Comparison of ENCODE assay signal across 7 cellular contexts in genomic region chr4:42151568-42152506, GRCh38. TPM values are rescaled to one million over a fixed set of nuclear protein-coding genes. Genes with fewer than 3 reads are reported as not detected.
DNase-seq lines count a peak whose midpoint lies in the region; ATAC-seq and TF ChIP-seq lines count a peak whose summit lies in the region.

No MANE protein-coding gene starts in this region.

- ATAC-seq in GM21717 (IDR thresholded peaks at IDR 0.05; ENCODE audit: unreplicated experiment): peak; percentile 66

- H3K4me1 ChIP-seq in left ventricle myocardium inferior: peaks cover 24% of the 10 kb centered on the region

- intact Hi-C loops in left ventricle myocardium inferior (cut with micrococcal nuclease): no loop called here

- peaks cover 98% of the 10 kb centered on the region for H3K27me3 ChIP-seq in left ventricle myocardium inferior (ENCODE audit: low read depth)

- TF ChIP-seq POLR2A in GM15510 (IDR thresholded peaks at IDR 0.05; ENCODE audit: borderline replicate concordance, extremely low read depth, insufficient read length): peak; percentile 3

- H3K27ac ChIP-seq in left ventricle myocardium inferior (replicated peaks) (no peak overlapping the region), skin epidermis (peak overlapping the region in 1 of 21 experiments; percentile 0)

- no peaks in the 10 kb centered on the region for H3K36me3 ChIP-seq in left ventricle myocardium inferior

- H3K9me3 ChIP-seq in left ventricle myocardium inferior (replicated peaks): no peaks in the 10 kb centered on the region

- H3K4me3 ChIP-seq in left ventricle myocardium inferior (peak overlapping the region; percentile 66), skin epidermis (peak overlapping the region; percentile 17 to 41 (median 29))

- DNase-seq in Kasumi-1 (lab: John Stamatoyannopoulos, UW): peak; percentile 90 to 93
- DNase-seq in activated CD4-positive, alpha-beta T cell treated with anti-CD3 and anti-CD28 coated beads, Interleukin-2, amount 50 U/mL, for 48 hours: peak; percentile 17 to 25
- no peak for DNase-seq in left ventricle myocardium inferior
- DNase-seq in stimulated activated naive CD4-positive, alpha-beta T cell treated with Interleukin-2 at 50 U/mL for 16 hours (lab: John Stamatoyannopoulos, UW): no peak

- no peak for TF ChIP-seq CTCF in left ventricle myocardium inferior (IDR thresholded peaks at IDR 0.05; ENCODE audit: borderline replicate concordance)

RNA-seq across cellular contexts. Expression of gene BEND4, which starts 0.6 kb away (rescaled TPM):
- not detected for total RNA-seq in left ventricle myocardium inferior

Comparison
In these comparisons a context has a peak if more than half of its experiments do, and no peak if none do; other contexts are left out.
1. DNase-seq: peak in Kasumi-1 (2 of 2) and activated CD4-positive, alpha-beta T cell treated with anti-CD3 and anti-CD28 coated beads, Interleukin-2, amount 50 U/mL, for 48 hours (2 of 2); none in left ventricle myocardium inferior (single experiment) and stimulated activated naive CD4-positive, alpha-beta T cell treated with Interleukin-2 at 50 U/mL for 16 hours (single experiment).